In the genomic region with DNA sequence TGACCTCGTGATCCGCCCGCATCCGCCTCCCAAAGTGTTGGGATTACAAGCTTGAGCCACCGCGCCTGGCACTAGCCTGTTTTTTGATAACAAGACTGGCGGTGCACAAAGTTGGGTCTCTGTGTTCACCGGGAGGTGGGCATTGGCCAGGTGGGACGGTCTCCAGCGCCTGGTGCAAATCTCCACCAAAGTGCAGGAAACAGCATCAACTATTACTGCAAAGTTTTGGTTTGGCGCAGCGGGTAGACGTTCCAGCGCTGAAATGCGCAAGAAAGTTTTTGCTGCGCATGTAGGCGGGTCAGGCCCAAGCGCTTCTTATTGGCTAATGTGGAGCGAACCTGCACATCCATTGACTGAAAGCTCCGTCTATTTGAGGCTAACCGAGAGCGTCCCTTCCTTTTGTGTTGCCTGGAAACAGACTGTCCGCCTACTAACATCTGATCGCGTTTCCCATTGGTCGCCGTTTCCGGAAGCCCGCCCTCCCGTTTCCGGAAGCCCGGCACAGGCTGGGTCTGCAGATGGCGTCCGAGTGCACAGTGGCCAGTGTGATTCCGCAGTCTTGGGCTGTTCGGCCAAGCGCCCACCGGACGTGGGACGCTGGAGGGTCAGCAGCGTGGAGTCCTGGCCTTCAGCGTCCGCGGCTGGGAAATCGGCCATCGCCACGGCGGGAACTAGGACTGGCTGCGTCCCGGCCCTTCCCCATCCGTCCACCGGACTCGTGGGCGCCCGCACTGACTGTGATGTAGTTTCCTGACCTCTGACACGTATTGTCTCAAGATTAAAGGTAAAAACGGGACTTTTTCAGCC, we compare ENCODE assay signal across 1 cellular context.
TF ChIP-seq lines count a peak whose summit lies in the region.

No MANE protein-coding gene starts in this region.

TF ChIP-seq in HepG2, 621 proteins besides CTCF, POLR2A, EP300 and RAD21 (continued from another document and continues in another):
- TF ChIP-seq ZNF501 (CRISPR knock-in tag; IDR thresholded peaks at IDR 0.05) (0 out of 2 replicates have a peak, but pooled peaks have one; percentile 59), ZNF598 (CRISPR knock-in tag; IDR thresholded peaks at IDR 0.05; ENCODE audit: borderline replicate concordance) (no peak), ZNF432 (CRISPR knock-in tag; IDR thresholded peaks at IDR 0.05; ENCODE audit: borderline replicate concordance) (no peak), ZMYM2 (CRISPR knock-in tag; IDR thresholded peaks at IDR 0.05) (no peak), ZC3H13 (CRISPR knock-in tag; IDR thresholded peaks at IDR 0.05) (no peak), NFE2L1 (CRISPR knock-in tag; IDR thresholded peaks at IDR 0.05; ENCODE audit: borderline replicate concordance) (no peak), ZNF44 (CRISPR knock-in tag; IDR thresholded peaks at IDR 0.05) (no peak), ATRX (CRISPR knock-in tag; IDR thresholded peaks at IDR 0.05; ENCODE audit: borderline replicate concordance) (no peak), ZNF629 (CRISPR knock-in tag; conservative IDR thresholded peaks at IDR 0.05) (0 out of 2 replicates have a peak, but pooled peaks have one; percentile 11), ERF (CRISPR knock-in tag; IDR thresholded peaks at IDR 0.05) (peak; percentile 29; the same call in 1 of the 2 replicates), HDAC1 (CRISPR knock-in tag; IDR thresholded peaks at IDR 0.05) (peak; percentile 85), TOE1 (CRISPR knock-in tag; IDR thresholded peaks at IDR 0.05) (no peak), CSRNP1 (CRISPR knock-in tag; IDR thresholded peaks at IDR 0.05) (peak; percentile 23; the same call in 1 of the 2 replicates), ZNF556 (CRISPR knock-in tag; IDR thresholded peaks at IDR 0.05; ENCODE audit: borderline replicate concordance) (0 out of 2 replicates have a peak, but pooled peaks have one; percentile 52), MTA1 (CRISPR knock-in tag; IDR thresholded peaks at IDR 0.05; ENCODE audit: borderline replicate concordance) (0 out of 2 replicates have a peak, but pooled peaks have one; percentile 35), MIER3 (CRISPR knock-in tag; IDR thresholded peaks at IDR 0.05; ENCODE audit: borderline replicate concordance) (peak; percentile 25; the same call in 1 of the 2 replicates), PHF8 (CRISPR knock-in tag; IDR thresholded peaks at IDR 0.05) (peak; percentile 88)
- TF ChIP-seq, protein P1, sequence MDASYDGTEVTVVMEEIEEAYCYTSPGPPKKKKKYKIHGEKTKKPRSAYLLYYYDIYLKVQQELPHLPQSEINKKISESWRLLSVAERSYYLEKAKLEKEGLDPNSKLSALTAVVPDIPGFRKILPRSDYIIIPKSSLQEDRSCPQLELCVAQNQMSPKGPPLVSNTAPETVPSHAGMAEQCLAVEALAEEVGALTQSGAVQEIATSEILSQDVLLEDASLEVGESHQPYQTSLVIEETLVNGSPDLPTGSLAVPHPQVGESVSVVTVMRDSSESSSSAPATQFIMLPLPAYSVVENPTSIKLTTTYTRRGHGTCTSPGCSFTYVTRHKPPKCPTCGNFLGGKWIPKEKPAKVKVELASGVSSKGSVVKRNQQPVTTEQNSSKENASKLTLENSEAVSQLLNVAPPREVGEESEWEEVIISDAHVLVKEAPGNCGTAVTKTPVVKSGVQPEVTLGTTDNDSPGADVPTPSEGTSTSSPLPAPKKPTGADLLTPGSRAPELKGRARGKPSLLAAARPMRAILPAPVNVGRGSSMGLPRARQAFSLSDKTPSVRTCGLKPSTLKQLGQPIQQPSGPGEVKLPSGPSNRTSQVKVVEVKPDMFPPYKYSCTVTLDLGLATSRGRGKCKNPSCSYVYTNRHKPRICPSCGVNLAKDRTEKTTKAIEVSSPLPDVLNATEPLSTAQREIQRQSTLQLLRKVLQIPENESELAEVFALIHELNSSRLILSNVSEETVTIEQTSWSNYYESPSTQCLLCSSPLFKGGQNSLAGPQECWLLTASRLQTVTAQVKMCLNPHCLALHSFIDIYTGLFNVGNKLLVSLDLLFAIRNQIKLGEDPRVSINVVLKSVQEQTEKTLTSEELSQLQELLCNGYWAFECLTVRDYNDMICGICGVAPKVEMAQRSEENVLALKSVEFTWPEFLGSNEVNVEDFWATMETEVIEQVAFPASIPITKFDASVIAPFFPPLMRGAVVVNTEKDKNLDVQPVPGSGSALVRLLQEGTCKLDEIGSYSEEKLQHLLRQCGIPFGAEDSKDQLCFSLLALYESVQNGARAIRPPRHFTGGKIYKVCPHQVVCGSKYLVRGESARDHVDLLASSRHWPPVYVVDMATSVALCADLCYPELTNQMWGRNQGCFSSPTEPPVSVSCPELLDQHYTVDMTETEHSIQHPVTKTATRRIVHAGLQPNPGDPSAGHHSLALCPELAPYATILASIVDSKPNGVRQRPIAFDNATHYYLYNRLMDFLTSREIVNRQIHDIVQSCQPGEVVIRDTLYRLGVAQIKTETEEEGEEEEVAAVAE (CRISPR knock-in tag; IDR thresholded peaks at IDR 0.05; ENCODE audit: borderline replicate concordance): peak; percentile 96
- TF ChIP-seq, protein P2, sequence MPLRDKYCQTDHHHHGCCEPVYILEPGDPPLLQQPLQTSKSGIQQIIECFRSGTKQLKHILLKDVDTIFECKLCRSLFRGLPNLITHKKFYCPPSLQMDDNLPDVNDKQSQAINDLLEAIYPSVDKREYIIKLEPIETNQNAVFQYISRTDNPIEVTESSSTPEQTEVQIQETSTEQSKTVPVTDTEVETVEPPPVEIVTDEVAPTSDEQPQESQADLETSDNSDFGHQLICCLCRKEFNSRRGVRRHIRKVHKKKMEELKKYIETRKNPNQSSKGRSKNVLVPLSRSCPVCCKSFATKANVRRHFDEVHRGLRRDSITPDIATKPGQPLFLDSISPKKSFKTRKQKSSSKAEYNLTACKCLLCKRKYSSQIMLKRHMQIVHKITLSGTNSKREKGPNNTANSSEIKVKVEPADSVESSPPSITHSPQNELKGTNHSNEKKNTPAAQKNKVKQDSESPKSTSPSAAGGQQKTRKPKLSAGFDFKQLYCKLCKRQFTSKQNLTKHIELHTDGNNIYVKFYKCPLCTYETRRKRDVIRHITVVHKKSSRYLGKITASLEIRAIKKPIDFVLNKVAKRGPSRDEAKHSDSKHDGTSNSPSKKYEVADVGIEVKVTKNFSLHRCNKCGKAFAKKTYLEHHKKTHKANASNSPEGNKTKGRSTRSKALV (CRISPR knock-in tag; IDR thresholded peaks at IDR 0.05): no peak
- TF ChIP-seq, protein P3, sequence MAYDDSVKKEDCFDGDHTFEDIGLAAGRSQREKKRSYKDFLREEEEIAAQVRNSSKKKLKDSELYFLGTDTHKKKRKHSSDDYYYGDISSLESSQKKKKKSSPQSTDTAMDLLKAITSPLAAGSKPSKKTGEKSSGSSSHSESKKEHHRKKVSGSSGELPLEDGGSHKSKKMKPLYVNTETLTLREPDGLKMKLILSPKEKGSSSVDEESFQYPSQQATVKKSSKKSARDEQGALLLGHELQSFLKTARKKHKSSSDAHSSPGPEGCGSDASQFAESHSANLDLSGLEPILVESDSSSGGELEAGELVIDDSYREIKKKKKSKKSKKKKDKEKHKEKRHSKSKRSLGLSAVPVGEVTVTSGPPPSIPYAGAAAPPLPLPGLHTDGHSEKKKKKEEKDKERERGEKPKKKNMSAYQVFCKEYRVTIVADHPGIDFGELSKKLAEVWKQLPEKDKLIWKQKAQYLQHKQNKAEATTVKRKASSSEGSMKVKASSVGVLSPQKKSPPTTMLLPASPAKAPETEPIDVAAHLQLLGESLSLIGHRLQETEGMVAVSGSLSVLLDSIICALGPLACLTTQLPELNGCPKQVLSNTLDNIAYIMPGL (CRISPR knock-in tag; IDR thresholded peaks at IDR 0.05; ENCODE audit: borderline replicate concordance in 1 of 2, low read depth in 1 of 2): peak; percentile 88 to 91
- TF ChIP-seq, protein P4, sequence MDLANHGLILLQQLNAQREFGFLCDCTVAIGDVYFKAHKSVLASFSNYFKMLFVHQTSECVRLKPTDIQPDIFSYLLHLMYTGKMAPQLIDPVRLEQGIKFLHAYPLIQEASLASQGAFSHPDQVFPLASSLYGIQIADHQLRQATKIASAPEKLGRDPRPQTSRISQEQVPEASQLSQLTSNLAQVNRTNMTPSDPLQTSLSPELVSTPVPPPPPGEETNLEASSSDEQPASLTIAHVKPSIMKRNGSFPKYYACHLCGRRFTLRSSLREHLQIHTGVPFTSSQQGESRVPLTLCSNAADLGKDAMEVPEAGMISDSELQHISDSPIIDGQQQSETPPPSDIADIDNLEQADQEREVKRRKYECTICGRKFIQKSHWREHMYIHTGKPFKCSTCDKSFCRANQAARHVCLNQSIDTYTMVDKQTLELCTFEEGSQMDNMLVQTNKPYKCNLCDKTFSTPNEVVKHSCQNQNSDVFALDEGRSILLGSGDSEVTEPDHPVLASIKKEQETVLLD (CRISPR knock-in tag; IDR thresholded peaks at IDR 0.05; ENCODE audit: low read depth): no peak
- TF ChIP-seq, protein P5, sequence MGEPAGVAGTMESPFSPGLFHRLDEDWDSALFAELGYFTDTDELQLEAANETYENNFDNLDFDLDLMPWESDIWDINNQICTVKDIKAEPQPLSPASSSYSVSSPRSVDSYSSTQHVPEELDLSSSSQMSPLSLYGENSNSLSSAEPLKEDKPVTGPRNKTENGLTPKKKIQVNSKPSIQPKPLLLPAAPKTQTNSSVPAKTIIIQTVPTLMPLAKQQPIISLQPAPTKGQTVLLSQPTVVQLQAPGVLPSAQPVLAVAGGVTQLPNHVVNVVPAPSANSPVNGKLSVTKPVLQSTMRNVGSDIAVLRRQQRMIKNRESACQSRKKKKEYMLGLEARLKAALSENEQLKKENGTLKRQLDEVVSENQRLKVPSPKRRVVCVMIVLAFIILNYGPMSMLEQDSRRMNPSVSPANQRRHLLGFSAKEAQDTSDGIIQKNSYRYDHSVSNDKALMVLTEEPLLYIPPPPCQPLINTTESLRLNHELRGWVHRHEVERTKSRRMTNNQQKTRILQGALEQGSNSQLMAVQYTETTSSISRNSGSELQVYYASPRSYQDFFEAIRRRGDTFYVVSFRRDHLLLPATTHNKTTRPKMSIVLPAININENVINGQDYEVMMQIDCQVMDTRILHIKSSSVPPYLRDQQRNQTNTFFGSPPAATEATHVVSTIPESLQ (CRISPR knock-in tag; conservative IDR thresholded peaks at IDR 0.05): no peak
- TF ChIP-seq, protein P6, sequence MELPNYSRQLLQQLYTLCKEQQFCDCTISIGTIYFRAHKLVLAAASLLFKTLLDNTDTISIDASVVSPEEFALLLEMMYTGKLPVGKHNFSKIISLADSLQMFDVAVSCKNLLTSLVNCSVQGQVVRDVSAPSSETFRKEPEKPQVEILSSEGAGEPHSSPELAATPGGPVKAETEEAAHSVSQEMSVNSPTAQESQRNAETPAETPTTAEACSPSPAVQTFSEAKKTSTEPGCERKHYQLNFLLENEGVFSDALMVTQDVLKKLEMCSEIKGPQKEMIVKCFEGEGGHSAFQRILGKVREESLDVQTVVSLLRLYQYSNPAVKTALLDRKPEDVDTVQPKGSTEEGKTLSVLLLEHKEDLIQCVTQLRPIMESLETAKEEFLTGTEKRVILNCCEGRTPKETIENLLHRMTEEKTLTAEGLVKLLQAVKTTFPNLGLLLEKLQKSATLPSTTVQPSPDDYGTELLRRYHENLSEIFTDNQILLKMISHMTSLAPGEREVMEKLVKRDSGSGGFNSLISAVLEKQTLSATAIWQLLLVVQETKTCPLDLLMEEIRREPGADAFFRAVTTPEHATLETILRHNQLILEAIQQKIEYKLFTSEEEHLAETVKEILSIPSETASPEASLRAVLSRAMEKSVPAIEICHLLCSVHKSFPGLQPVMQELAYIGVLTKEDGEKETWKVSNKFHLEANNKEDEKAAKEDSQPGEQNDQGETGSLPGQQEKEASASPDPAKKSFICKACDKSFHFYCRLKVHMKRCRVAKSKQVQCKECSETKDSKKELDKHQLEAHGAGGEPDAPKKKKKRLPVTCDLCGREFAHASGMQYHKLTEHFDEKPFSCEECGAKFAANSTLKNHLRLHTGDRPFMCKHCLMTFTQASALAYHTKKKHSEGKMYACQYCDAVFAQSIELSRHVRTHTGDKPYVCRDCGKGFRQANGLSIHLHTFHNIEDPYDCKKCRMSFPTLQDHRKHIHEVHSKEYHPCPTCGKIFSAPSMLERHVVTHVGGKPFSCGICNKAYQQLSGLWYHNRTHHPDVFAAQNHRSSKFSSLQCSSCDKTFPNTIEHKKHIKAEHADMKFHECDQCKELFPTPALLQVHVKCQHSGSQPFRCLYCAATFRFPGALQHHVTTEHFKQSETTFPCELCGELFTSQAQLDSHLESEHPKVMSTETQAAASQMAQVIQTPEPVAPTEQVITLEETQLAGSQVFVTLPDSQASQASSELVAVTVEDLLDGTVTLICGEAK (IDR thresholded peaks at IDR 0.05): peak; percentile 80
- TF ChIP-seq, protein P6 (CRISPR knock-in tag; IDR thresholded peaks at IDR 0.05): peak; percentile 87; the same call in 1 of the 2 replicates
